8 cellular contexts compared by ENCODE assay signal in genomic region chr16:22297114-22297870, GRCh38. TPM values are rescaled to one million over a fixed set of nuclear protein-coding genes. Genes with fewer than 3 reads are reported as not detected.
DNase-seq lines count a peak whose midpoint lies in the region; ATAC-seq and TF ChIP-seq lines count a peak whose summit lies in the region.

POLR3E (plus strand) TSS chr16:22297409; CDS start chr16:22302969, 5,560 bp downstream.

- peak in 1 of 2 donors; percentile 60 for TF ChIP-seq POLR2A in vagina (IDR thresholded peaks at IDR 0.05)

- H3K4me1 ChIP-seq in right atrium auricular region (peaks cover 0 to 30% of the 10 kb centered on the region in 2 donors), vagina (peaks cover 25% of the 10 kb centered on the region)

- peak within 1 kb of the TSS; percentile 92 to 97 for H3K27ac ChIP-seq in right atrium auricular region
- H3K27ac ChIP-seq in vagina, result peak within 1 kb of the TSS; percentile 97

- TF ChIP-seq CTCF in right atrium auricular region (IDR thresholded peaks at IDR 0.05), result peak; percentile 84 to 95
- TF ChIP-seq CTCF in vagina (IDR thresholded peaks at IDR 0.05), result peak; percentile 91 to 99 (median 96)

- H3K9me3 ChIP-seq in right atrium auricular region (no peaks in the 10 kb centered on the region), vagina (no peaks in the 10 kb centered on the region)

- H3K27me3 ChIP-seq in right atrium auricular region (no peaks in the 10 kb centered on the region), vagina (no peaks in the 10 kb centered on the region)

- H3K4me3 ChIP-seq in right atrium auricular region (peak within 1 kb of the TSS; percentile 77 to 81), vagina (peak within 1 kb of the TSS; percentile 65 to 96)

- H3K36me3 ChIP-seq in right atrium auricular region, result peaks cover 4% of the 10 kb centered on the region
- peaks cover 0 to 3% of the 10 kb centered on the region in 2 donors for H3K36me3 ChIP-seq in vagina

- intact Hi-C loops in vagina (cut with DNase I), result loop anchor here (2.0 to 5.0 kb wide), 2 partner anchors 100 to 290 kb away; partner anchors contain the start of gene MOSMO

- peak; percentile 86 for ATAC-seq in GM18498 (IDR thresholded peaks at IDR 0.05; ENCODE audit: unreplicated experiment)
- peak; percentile 80 for ATAC-seq in HG02938 (IDR thresholded peaks at IDR 0.05; ENCODE audit: unreplicated experiment)

- DNase-seq in NCI-H187 (lab: John Stamatoyannopoulos, UW) (peak; percentile 92), T-helper 2 cell (peak; percentile 96 to 100 (median 100)), anterior cingulate cortex (lab: John Stamatoyannopoulos, UW) (peak; percentile 73 to 99 (median 98)), right atrium auricular region (ENCODE audit: low spot score) (peak; percentile 100), putamen (ENCODE audit: low spot score) (peak; percentile 99), vagina (ENCODE audit: extremely low spot score in 2 of 2) (peak; percentile 97 to 99)

RNA-seq across cellular contexts. Expression of gene POLR3E, which starts in this region (rescaled TPM):
- total RNA-seq in right atrium auricular region (10 to 100 TPM; 30.3 to 31.1 TPM), vagina (38.5 TPM)

Comparison
In these comparisons a context has a peak if more than half of its experiments do, and no peak if none do; other contexts are left out.
1. Peak in every context shown above with its lines: DNase-seq, ATAC-seq, H3K4me3 ChIP-seq and H3K27ac ChIP-seq.